In the genomic region with DNA sequence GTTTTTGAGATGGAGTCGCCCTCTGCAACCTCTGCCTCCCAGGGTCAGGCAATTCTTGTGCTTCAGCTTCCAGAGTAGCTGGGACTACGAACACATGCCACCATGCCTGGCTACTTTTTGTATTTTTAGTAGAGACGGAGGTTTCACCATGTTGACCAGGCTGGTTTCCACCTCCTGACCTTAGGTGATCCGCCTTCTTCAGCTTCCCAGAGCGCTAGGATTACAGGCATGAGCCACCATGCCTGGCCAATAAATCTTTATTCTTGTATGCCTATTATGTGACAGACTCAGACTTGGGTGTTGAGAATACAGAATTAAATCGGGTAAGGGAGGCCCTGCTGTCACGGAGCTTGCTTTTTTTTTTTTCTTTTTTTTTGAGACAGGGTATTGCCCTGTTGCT, we compare ENCODE assay signal across 15 cellular contexts. TPM values are rescaled to one million over a fixed set of nuclear protein-coding genes. Genes with fewer than 3 reads are reported as not detected.
DNase-seq lines count a peak whose midpoint lies in the region; ATAC-seq, FAIRE-seq and TF ChIP-seq lines count a peak whose summit lies in the region.
"Had no signal": no experiment of that assay in that cellular context is flagged by ENCODE, and none has a peak within 500 bp of the region (broad histone marks: within the 10 kb centered on the region; RNA-seq: fewer than 3 reads in every experiment).

No MANE protein-coding gene starts in this region.

- H2BK120ac ChIP-seq in neuronal stem cell (ENCODE audit: low read depth, low read length) = no peak overlapping the region

- H2AFZ ChIP-seq in HepG2 (ENCODE audit: low read length) (no peak overlapping the region), neuronal stem cell (ENCODE audit: low read length) (peak overlapping the region; percentile 14)

- H3K27ac ChIP-seq in HepG2 (ENCODE audit: extremely low read length, insufficient read depth, low read length) (no peak overlapping the region), right lobe of liver (no peak overlapping the region), neuronal stem cell (replicated peaks; ENCODE audit: low read length) (no peak overlapping the region), upper lobe of right lung (no peak overlapping the region)

- no peak for FAIRE-seq in HepG2 (lab: Jason Lieb, UNC)
- FAIRE-seq: A204.1, G401.6, GM12891 had no signal

- H3K79me1 ChIP-seq in neuronal stem cell (ENCODE audit: low read depth, low read length) = no peaks in the 10 kb centered on the region

- peak overlapping the region; percentile 49 for H3K4me2 ChIP-seq in HepG2 (ENCODE audit: low read depth, low read length)
- no peak overlapping the region for H3K4me2 ChIP-seq in neuronal stem cell (ENCODE audit: insufficient read depth, low read length, poor library complexity, severe bottlenecking)

- POLR2A ChIA-PET in HepG2 (lab: Yijun Ruan, JAX) = interaction anchor here (2.4 kb wide), 1 partner anchor 16 kb away, joined by 19 read pairs; a partner anchor contains a TSS

- no peak overlapping the region for H4K8ac ChIP-seq in neuronal stem cell (ENCODE audit: low read depth, low read length)

- TF ChIP-seq EP300 in HepG2 (IDR thresholded peaks at IDR 0.05; ENCODE audit: low read depth in 2 of 2, low read length in 2 of 2) = no peak
- TF ChIP-seq EP300 in HepG2 (CRISPR knock-in tag; IDR thresholded peaks at IDR 0.05; ENCODE audit: borderline replicate concordance) = no peak

- no peak overlapping the region for H3K23ac ChIP-seq in neuronal stem cell (ENCODE audit: low read depth, low read length, poor library complexity)

- peaks cover 6% of the 10 kb centered on the region for H3K27me3 Mint-ChIP-seq in brain
- H3K27me3 Mint-ChIP-seq: CD4-positive, alpha-beta memory T cell had no signal

- intact Hi-C loops in HepG2 (cut with micrococcal nuclease; ENCODE audit: unreplicated experiment) (no loop called here), right lobe of liver (cut with DNase I) (no loop called here), upper lobe of right lung (cut with DNase I) (no loop called here)

- H2BK12ac ChIP-seq in neuronal stem cell (ENCODE audit: low read length) = no peak overlapping the region

- TF ChIP-seq POLR2A in HepG2 (IDR thresholded peaks at IDR 0.05; ENCODE audit: insufficient read depth in 1 of 2, low read depth in 2 of 2, low read length in 2 of 2) (no peak), right lobe of liver (IDR thresholded peaks at IDR 0.05) (no peak)

- H3K18ac ChIP-seq in neuronal stem cell (ENCODE audit: low read length) = no peak overlapping the region

- no peak overlapping the region for H3K4ac ChIP-seq in neuronal stem cell (ENCODE audit: low read length)

- H3K4me3 Mint-ChIP-seq in brain = peak overlapping the region in 2 of 5 experiments; percentile 7 to 11
- H3K4me3 Mint-ChIP-seq: B cell; CD4-positive, alpha-beta memory T cell; H9 had no signal

- in situ Hi-C loops in HepG2 (cut with HindIII; ENCODE audit: extremely low pct_ligation_motif_present, low pct_unique_long_range_greater_than_20kb) = no loop called here

- H3K4me3 ChIP-seq in HepG2 (replicated peaks in 1 of 3; ENCODE audit: insufficient read depth in 1 of 3, low read depth in 2 of 3, low read length in 3 of 3) (no peak overlapping the region), right lobe of liver (no peak overlapping the region), neuronal stem cell (ENCODE audit: low read length in 2 of 2) (no peak overlapping the region), upper lobe of right lung (no peak overlapping the region)

- H3K79me2 ChIP-seq in HepG2 (ENCODE audit: insufficient read depth, low read length) = no peaks in the 10 kb centered on the region

- H4K20me1 ChIP-seq in HepG2 (ENCODE audit: insufficient read depth, low read length) = no peaks in the 10 kb centered on the region

- BruUV-seq in HepG2 (replicated peaks; lab: Mats Ljungman, UMichigan) = no TSS peak

- no peak overlapping the region for H2BK15ac ChIP-seq in neuronal stem cell (ENCODE audit: low read length)

- H3K4me1 Mint-ChIP-seq in brain = peaks cover 18% of the 10 kb centered on the region
- H3K4me1 Mint-ChIP-seq: CD4-positive, alpha-beta memory T cell had no signal

- CTCF ChIA-PET in HepG2 (lab: Yijun Ruan, JAX; ENCODE audit: low intra/inter-chr PET ratio, low total read pairs) = no interaction called here

- no peak overlapping the region for H2AK5ac ChIP-seq in neuronal stem cell (ENCODE audit: low read depth, low read length)

- peak overlapping the region; percentile 8 to 70 (median 14) for H3K27ac Mint-ChIP-seq in brain
- H3K27ac Mint-ChIP-seq: B cell had no signal

- H3K27me3 ChIP-seq in HepG2 (ENCODE audit: control insufficient read depth in 1 of 2, insufficient read depth in 2 of 2, low read length in 2 of 2) (no peaks in the 10 kb centered on the region), right lobe of liver (no peaks in the 10 kb centered on the region), neuronal stem cell (ENCODE audit: control insufficient read depth in 3 of 3, insufficient read depth in 3 of 3, low read depth in 1 of 3, low read length in 3 of 3) (no peaks in the 10 kb centered on the region), upper lobe of right lung (no peaks in the 10 kb centered on the region)

- no peak overlapping the region for H4K91ac ChIP-seq in neuronal stem cell (ENCODE audit: low read depth, low read length, poor library complexity)

- H3K36me3 ChIP-seq in HepG2 (replicated peaks in 1 of 2; ENCODE audit: control insufficient read depth in 1 of 2, insufficient read depth in 2 of 2, low read length in 2 of 2) (no peaks in the 10 kb centered on the region), right lobe of liver (no peaks in the 10 kb centered on the region), neuronal stem cell (replicated peaks in 1 of 2; ENCODE audit: control insufficient read depth in 2 of 2, insufficient read depth in 2 of 2, low read length in 2 of 2) (no peaks in the 10 kb centered on the region), upper lobe of right lung (no peaks in the 10 kb centered on the region)

- DNase-seq in HepG2 (ENCODE audit: low spot score) (no peak), right lobe of liver (no peak), neuronal stem cell (ENCODE audit: low spot score) (no peak), upper lobe of right lung (no peak), activated gamma-delta T cell (lab: John Stamatoyannopoulos, UW) (no peak)
- DNase-seq: CD4-positive, alpha-beta memory T cell; DMS79; GOT3; H9 had no signal

- H3K9me3 Mint-ChIP-seq in brain = no peaks in the 10 kb centered on the region
- H3K9me3 Mint-ChIP-seq: H9 had no signal

- peaks cover 43% of the 10 kb centered on the region for H3K4me1 ChIP-seq in HepG2 (ENCODE audit: insufficient read depth, low read length)
- H3K4me1 ChIP-seq in right lobe of liver = no peaks in the 10 kb centered on the region
- H3K4me1 ChIP-seq in neuronal stem cell (ENCODE audit: control insufficient read depth in 2 of 2, insufficient read depth in 1 of 2, low read depth in 1 of 2, low read length in 2 of 2) = peaks cover 4 to 8% of the 10 kb centered on the region in 2 donors
- no peaks in the 10 kb centered on the region for H3K4me1 ChIP-seq in upper lobe of right lung

- TF ChIP-seq RAD21 in HepG2 (CRISPR knock-in tag; IDR thresholded peaks at IDR 0.05) = no peak

- no peaks in the 10 kb centered on the region for H3K36me3 Mint-ChIP-seq in brain
- H3K36me3 Mint-ChIP-seq: CD4-positive, alpha-beta memory T cell had no signal

- H2BK5ac ChIP-seq in neuronal stem cell (ENCODE audit: low read length) = no peak overlapping the region

- H3K9ac ChIP-seq in HepG2 (ENCODE audit: insufficient read depth, low read depth, low read length) = no peak overlapping the region
- H3K9ac ChIP-seq in neuronal stem cell (ENCODE audit: low read depth, low read length, poor library complexity) = no peak overlapping the region

- no peaks in the 10 kb centered on the region for H3K9me3 ChIP-seq in HepG2 (ENCODE audit: low read length)
- H3K9me3 ChIP-seq in right lobe of liver = no peaks in the 10 kb centered on the region
- H3K9me3 ChIP-seq in neuronal stem cell (replicated peaks in 1 of 2; ENCODE audit: control insufficient read depth in 2 of 2, insufficient read depth in 1 of 2, low read depth in 1 of 2, low read length in 2 of 2) = no peaks in the 10 kb centered on the region
- H3K9me3 ChIP-seq in upper lobe of right lung = no peaks in the 10 kb centered on the region

- WGBS in HepG2 (ENCODE audit: low lambda C conversion rate) = 50% methylated on average over 7 of the region's 7 CpGs
- 76% methylated on average over 7 of the region's 7 CpGs for WGBS in right lobe of liver (ENCODE audit: insufficient coverage, low coverage, low lambda C conversion rate, missing lambda C conversion rate)
- WGBS in neuronal stem cell (ENCODE audit: extremely low coverage in 2 of 2, insufficient read length in 2 of 2, insufficient replicate concordance in 1 of 2), 2 donors = no CpG with 5 or more reads among the region's 7 CpGs

- ATAC-seq in HepG2 (peak; percentile 14; the same call in 2 of the 3 replicates), right lobe of liver (no peak), upper lobe of right lung (no peak), HG03159 (IDR thresholded peaks at IDR 0.05; ENCODE audit: unreplicated experiment) (no peak)

- no peak for TF ChIP-seq CTCF in HepG2 (CRISPR knock-in tag; IDR thresholded peaks at IDR 0.05)
- TF ChIP-seq CTCF in right lobe of liver (IDR thresholded peaks at IDR 0.05) = no peak
- no peak for TF ChIP-seq CTCF in brain (conservative IDR thresholded peaks at IDR 0.05)
- TF ChIP-seq CTCF in upper lobe of right lung (IDR thresholded peaks at IDR 0.05) = no peak

- H3K14ac ChIP-seq in neuronal stem cell (ENCODE audit: low read length) = no peak overlapping the region

RNA-seq across cellular contexts. Expression of a gene that starts 16.8 kb away (rescaled TPM):
- total RNA-seq in HepG2 (2016; rRNA removed; fragmentation: Illumina TruSeq; extraction: Trizol) (12.1 and 20.6 TPM in 2 replicates), right lobe of liver (10 to 100 TPM in 5 of 6 experiments, 1 to 10 TPM in 1; 9.1 to 13.4 (median 12.0) TPM), upper lobe of right lung (34.3 TPM)
- 10.5 and 13.0 TPM in 2 replicates for total RNA-seq in HepG2 (2016; cell fraction: cytosol; rRNA removed; fragmentation: Illumina TruSeq; extraction: Trizol; ENCODE audit: low read depth)
- total RNA-seq in HepG2 (2016; cell fraction: insoluble cytoplasmic fraction; rRNA removed; fragmentation: Illumina TruSeq; extraction: Trizol) = 11.7 and 17.6 TPM in 2 replicates
- 6.6 and 10.3 TPM in 2 replicates for total RNA-seq in HepG2 (2016; cell fraction: membrane; rRNA removed; fragmentation: Illumina TruSeq; extraction: Trizol)
- 17.4 and 19.6 TPM in 2 replicates for total RNA-seq in HepG2 (2016; cell fraction: nucleus; rRNA removed; fragmentation: Illumina TruSeq; extraction: Trizol)
- polyA plus RNA-seq in HepG2 (2011; rRNA removed) (15.3 and 19.2 TPM in 2 replicates), brain (ENCODE audit: insufficient read depth, low read depth, low replicate concordance) (4.9 TPM)
- 9.0 and 11.6 TPM in 2 replicates for polyA plus RNA-seq in HepG2 (2011; cell fraction: cytosol; rRNA removed)
- 13.3 and 14.0 TPM in 2 replicates for polyA plus RNA-seq in HepG2 (2011; cell fraction: nucleus; rRNA removed)
- 14.6 and 15.3 TPM in 2 replicates for polyA plus RNA-seq in HepG2 (2012)
- polyA plus RNA-seq in HepG2 (2016; cell fraction: cytosol; fragmentation: Illumina TruSeq; extraction: Trizol; ENCODE audit: low read depth) = 0.40 and 0.42 TPM in 2 replicates
- polyA plus RNA-seq in HepG2 (2016; cell fraction: insoluble cytoplasmic fraction; fragmentation: Illumina TruSeq; extraction: Trizol; ENCODE audit: low read depth) = 12.3 and 15.6 TPM in 2 replicates
- polyA plus RNA-seq in HepG2 (2016; cell fraction: membrane; fragmentation: Illumina TruSeq; extraction: Trizol; ENCODE audit: low read depth) = 1.3 and 1.6 TPM in 2 replicates
- polyA plus RNA-seq in HepG2 (2016; cell fraction: nucleus; fragmentation: Illumina TruSeq; extraction: Trizol; ENCODE audit: insufficient read depth, low read depth) = 17.3 and 20.1 TPM in 2 replicates
- 21.4 and 25.2 TPM in 2 replicates for polyA minus RNA-seq in HepG2 (2011; rRNA and poly(A)+ RNA removed; ENCODE audit: low replicate concordance)
- 22.2 and 26.1 TPM in 2 replicates for polyA minus RNA-seq in HepG2 (2011; cell fraction: cytosol; rRNA and poly(A)+ RNA removed)
- 39.1 and 42.6 TPM in 2 replicates for polyA minus RNA-seq in HepG2 (2011; cell fraction: nucleus; rRNA and poly(A)+ RNA removed)
- 6.0 TPM for polyA plus RNA-seq in neuronal stem cell (2013, experiment 1 of 2)
- polyA plus RNA-seq in neuronal stem cell (2013, experiment 2 of 2) = 6.6 TPM
